Comparison of ENCODE assay signal across 14 cellular contexts in genomic region chr15:92049290-92050008, GRCh38.
DNase-seq lines count a peak whose midpoint lies in the region; ATAC-seq, FAIRE-seq and TF ChIP-seq lines count a peak whose summit lies in the region.
"Had no signal": no experiment of that assay in that cellular context is flagged by ENCODE, and none has a peak within 500 bp of the region (broad histone marks: within the 10 kb centered on the region; RNA-seq: fewer than 3 reads in every experiment).

No MANE protein-coding gene starts in this region.

- TF ChIP-seq POLR2A in GM12891 (IDR thresholded peaks at IDR 0.05; ENCODE audit: low read depth, low read length) = no peak

- FAIRE-seq in GM12891 (lab: Jason Lieb, UNC) = no peak

- peak; percentile 2 for DNase-seq in DMS79 (lab: John Stamatoyannopoulos, UW)
- DNase-seq in DMS79 treated with DMSO at 0.1 percent for 48 hours (lab: John Stamatoyannopoulos, UW) = no peak
- peak; percentile 52 for DNase-seq in NCI-H2227 treated with DMSO at 0.1 percent for 48 hours (lab: John Stamatoyannopoulos, UW)
- DNase-seq in globus pallidus (ENCODE audit: low spot score) = peak; percentile 24
- peak; percentile 6 for DNase-seq in renal cortical epithelial cell (ENCODE audit: low read depth)
- no peak for DNase-seq in HuH-7.5 (ENCODE audit: low spot score)
- no peak for DNase-seq in GM12891 (ENCODE audit: insufficient read length, low spot score)
- no peak for DNase-seq in sciatic nerve (ENCODE audit: low spot score)
- DNase-seq: H7, Karpas-422, MM.1S, NCI-H1930, NCI-H2171 had no signal

- intact Hi-C loops in sciatic nerve (cut with DNase I) = no loop called here

- ATAC-seq in sciatic nerve = no peak
- ATAC-seq: PC-3 had no signal

TF ChIP-seq in GM12891, 5 proteins besides CTCF, POLR2A, EP300 and RAD21:
- no peak for TF ChIP-seq TAF1 (IDR thresholded peaks at IDR 0.05; ENCODE audit: low read depth, low read length)
TF ChIP-seq in GM12891: peak in this region for 0.

Comparison
In these comparisons a context has a peak if more than half of its experiments do, and no peak if none do; other contexts are left out.
1. DNase-seq: peak in DMS79 (single experiment), NCI-H2227 treated with DMSO at 0.1 percent for 48 hours (single experiment), globus pallidus (single experiment) and renal cortical epithelial cell (single experiment); none in DMS79 treated with DMSO at 0.1 percent for 48 hours (single experiment), HuH-7.5 (single experiment), GM12891 (single experiment) and sciatic nerve (single experiment).